In the genomic region with DNA sequence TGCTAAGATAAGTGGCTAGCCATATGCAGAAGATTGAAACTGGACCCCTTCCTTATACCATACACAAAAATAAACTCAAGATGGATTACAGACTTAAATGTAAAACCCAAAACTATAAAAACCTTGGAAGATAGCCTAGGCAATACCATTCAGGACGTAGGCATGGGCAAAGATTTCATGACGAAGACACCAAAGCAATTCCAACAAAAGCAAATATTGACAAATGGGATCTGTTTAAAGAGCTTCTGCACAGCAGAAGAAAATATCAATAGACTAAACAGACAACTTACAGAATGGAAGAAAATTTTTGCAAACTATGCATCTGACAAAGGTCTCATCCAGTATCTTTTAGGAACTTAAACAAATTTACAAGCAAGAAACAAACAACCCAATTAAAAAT, we compare ENCODE assay signal across 3 cellular contexts.
DNase-seq lines count a peak whose midpoint lies in the region; ATAC-seq, FAIRE-seq and TF ChIP-seq lines count a peak whose summit lies in the region.
"Not testable (repeated sequence)": the region's sequence is repeated elsewhere in the genome, so short reads cannot be mapped to it uniquely, and the experiment has no call there.

No MANE protein-coding gene starts in this region.

- peak; percentile 66 for FAIRE-seq in HepG2 (lab: Jason Lieb, UNC)

- BruUV-seq in HepG2 (replicated peaks; lab: Mats Ljungman, UMichigan), result not testable (repeated sequence)

- intact Hi-C loops in HepG2 (cut with micrococcal nuclease; ENCODE audit: unreplicated experiment), result not testable (repeated sequence)

- not testable (repeated sequence) for H3K4me2 ChIP-seq in HepG2 (ENCODE audit: low read depth, low read length)

- H3K9ac ChIP-seq in HepG2 (ENCODE audit: insufficient read depth, low read depth, low read length), result not testable (repeated sequence)

- WGBS in HepG2 (ENCODE audit: low lambda C conversion rate), result 0% methylated on average over 2 of the region's 2 CpGs

- not testable (repeated sequence) for H3K36me3 ChIP-seq in HepG2 (replicated peaks in 1 of 2; ENCODE audit: control insufficient read depth in 1 of 2, insufficient read depth in 2 of 2, low read length in 2 of 2)

- not testable (repeated sequence) for H3K9me3 ChIP-seq in HepG2 (ENCODE audit: low read length)

- not testable (repeated sequence) for TF ChIP-seq POLR2A in HepG2 (IDR thresholded peaks at IDR 0.05; ENCODE audit: insufficient read depth in 1 of 2, low read depth in 2 of 2, low read length in 2 of 2)

- CTCF ChIA-PET in HepG2 (lab: Yijun Ruan, JAX; ENCODE audit: low intra/inter-chr PET ratio, low total read pairs), result not testable (repeated sequence)

- POLR2A ChIA-PET in HepG2 (lab: Yijun Ruan, JAX), result not testable (repeated sequence)

- in situ Hi-C loops in HepG2 (cut with HindIII; ENCODE audit: extremely low pct_ligation_motif_present, low pct_unique_long_range_greater_than_20kb), result not testable (repeated sequence)

- TF ChIP-seq RAD21 in HepG2 (CRISPR knock-in tag; IDR thresholded peaks at IDR 0.05), result not testable (repeated sequence)

- H3K27me3 ChIP-seq in HepG2 (ENCODE audit: control insufficient read depth in 1 of 2, insufficient read depth in 2 of 2, low read length in 2 of 2), result not testable (repeated sequence)

- not testable (repeated sequence) for H3K27ac ChIP-seq in HepG2 (ENCODE audit: extremely low read length, insufficient read depth, low read length)

- peak; percentile 82 for ATAC-seq in HepG2

- not testable (repeated sequence) for H4K20me1 ChIP-seq in HepG2 (ENCODE audit: insufficient read depth, low read length)

- TF ChIP-seq CTCF in HepG2 (CRISPR knock-in tag; IDR thresholded peaks at IDR 0.05), result not testable (repeated sequence)

- not testable (repeated sequence) for H3K79me2 ChIP-seq in HepG2 (ENCODE audit: insufficient read depth, low read length)

- TF ChIP-seq EP300 in HepG2 (IDR thresholded peaks at IDR 0.05; ENCODE audit: low read depth in 2 of 2, low read length in 2 of 2), result peak in 1 of 2 experiments; percentile 58; a peak in 2 of 4 replicates
- not testable (repeated sequence) for TF ChIP-seq EP300 in HepG2 (CRISPR knock-in tag; IDR thresholded peaks at IDR 0.05; ENCODE audit: borderline replicate concordance)

- not testable (repeated sequence) for H3K4me3 ChIP-seq in HepG2 (replicated peaks in 1 of 3; ENCODE audit: insufficient read depth in 1 of 3, low read depth in 2 of 3, low read length in 3 of 3)

- peaks cover 42% of the 10 kb centered on the region for H3K4me1 ChIP-seq in HepG2 (ENCODE audit: insufficient read depth, low read length)

- DNase-seq in DMS53 (lab: John Stamatoyannopoulos, UW) (peak; percentile 42), DMS53 treated with DMSO at 0.1 percent for 48 hours (lab: John Stamatoyannopoulos, UW; ENCODE audit: unreplicated experiment) (peak; percentile 13), HepG2 (ENCODE audit: low spot score) (peak; percentile 43)

- H2AFZ ChIP-seq in HepG2 (ENCODE audit: low read length), result not testable (repeated sequence)

TF ChIP-seq in HepG2, 621 proteins besides CTCF, POLR2A, EP300 and RAD21 (continues in another document):
- TF ChIP-seq, protein P1, sequence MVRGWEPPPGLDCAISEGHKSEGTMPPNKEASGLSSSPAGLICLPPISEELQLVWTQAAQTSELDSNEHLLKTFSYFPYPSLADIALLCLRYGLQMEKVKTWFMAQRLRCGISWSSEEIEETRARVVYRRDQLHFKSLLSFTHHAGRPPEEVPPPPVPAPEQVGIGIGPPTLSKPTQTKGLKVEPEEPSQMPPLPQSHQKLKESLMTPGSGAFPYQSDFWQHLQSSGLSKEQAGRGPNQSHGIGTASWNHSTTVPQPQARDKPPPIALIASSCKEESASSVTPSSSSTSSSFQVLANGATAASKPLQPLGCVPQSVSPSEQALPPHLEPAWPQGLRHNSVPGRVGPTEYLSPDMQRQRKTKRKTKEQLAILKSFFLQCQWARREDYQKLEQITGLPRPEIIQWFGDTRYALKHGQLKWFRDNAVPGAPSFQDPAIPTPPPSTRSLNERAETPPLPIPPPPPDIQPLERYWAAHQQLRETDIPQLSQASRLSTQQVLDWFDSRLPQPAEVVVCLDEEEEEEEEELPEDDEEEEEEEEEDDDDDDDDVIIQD (CRISPR knock-in tag; IDR thresholded peaks at IDR 0.05; ENCODE audit: low read depth), result peak; percentile 60; the same call in 1 of the 2 replicates
- TF ChIP-seq ZNF317 (CRISPR knock-in tag; IDR thresholded peaks at IDR 0.05), result peak; percentile 88
- TF ChIP-seq, protein P2, sequence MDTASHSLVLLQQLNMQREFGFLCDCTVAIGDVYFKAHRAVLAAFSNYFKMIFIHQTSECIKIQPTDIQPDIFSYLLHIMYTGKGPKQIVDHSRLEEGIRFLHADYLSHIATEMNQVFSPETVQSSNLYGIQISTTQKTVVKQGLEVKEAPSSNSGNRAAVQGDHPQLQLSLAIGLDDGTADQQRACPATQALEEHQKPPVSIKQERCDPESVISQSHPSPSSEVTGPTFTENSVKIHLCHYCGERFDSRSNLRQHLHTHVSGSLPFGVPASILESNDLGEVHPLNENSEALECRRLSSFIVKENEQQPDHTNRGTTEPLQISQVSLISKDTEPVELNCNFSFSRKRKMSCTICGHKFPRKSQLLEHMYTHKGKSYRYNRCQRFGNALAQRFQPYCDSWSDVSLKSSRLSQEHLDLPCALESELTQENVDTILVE (CRISPR knock-in tag; IDR thresholded peaks at IDR 0.05), result peak; percentile 28; the same call in 1 of the 2 replicates
- 0 out of 2 replicates have a peak, but pooled peaks have one; percentile 24 for TF ChIP-seq CEBPG (CRISPR knock-in tag; IDR thresholded peaks at IDR 0.05)
- 0 out of 2 replicates have a peak, but pooled peaks have one; percentile 36 for TF ChIP-seq GFI1 (CRISPR knock-in tag; IDR thresholded peaks at IDR 0.05; ENCODE audit: borderline replicate concordance)
- TF ChIP-seq, protein P3, sequence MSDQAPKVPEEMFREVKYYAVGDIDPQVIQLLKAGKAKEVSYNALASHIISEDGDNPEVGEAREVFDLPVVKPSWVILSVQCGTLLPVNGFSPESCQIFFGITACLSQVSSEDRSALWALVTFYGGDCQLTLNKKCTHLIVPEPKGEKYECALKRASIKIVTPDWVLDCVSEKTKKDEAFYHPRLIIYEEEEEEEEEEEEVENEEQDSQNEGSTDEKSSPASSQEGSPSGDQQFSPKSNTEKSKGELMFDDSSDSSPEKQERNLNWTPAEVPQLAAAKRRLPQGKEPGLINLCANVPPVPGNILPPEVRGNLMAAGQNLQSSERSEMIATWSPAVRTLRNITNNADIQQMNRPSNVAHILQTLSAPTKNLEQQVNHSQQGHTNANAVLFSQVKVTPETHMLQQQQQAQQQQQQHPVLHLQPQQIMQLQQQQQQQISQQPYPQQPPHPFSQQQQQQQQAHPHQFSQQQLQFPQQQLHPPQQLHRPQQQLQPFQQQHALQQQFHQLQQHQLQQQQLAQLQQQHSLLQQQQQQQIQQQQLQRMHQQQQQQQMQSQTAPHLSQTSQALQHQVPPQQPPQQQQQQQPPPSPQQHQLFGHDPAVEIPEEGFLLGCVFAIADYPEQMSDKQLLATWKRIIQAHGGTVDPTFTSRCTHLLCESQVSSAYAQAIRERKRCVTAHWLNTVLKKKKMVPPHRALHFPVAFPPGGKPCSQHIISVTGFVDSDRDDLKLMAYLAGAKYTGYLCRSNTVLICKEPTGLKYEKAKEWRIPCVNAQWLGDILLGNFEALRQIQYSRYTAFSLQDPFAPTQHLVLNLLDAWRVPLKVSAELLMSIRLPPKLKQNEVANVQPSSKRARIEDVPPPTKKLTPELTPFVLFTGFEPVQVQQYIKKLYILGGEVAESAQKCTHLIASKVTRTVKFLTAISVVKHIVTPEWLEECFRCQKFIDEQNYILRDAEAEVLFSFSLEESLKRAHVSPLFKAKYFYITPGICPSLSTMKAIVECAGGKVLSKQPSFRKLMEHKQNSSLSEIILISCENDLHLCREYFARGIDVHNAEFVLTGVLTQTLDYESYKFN (CRISPR knock-in tag; conservative IDR thresholded peaks at IDR 0.05), result peak; percentile 63
- 0 out of 2 replicates have a peak, but pooled peaks have one; percentile 16 for TF ChIP-seq ELF3 (CRISPR knock-in tag; IDR thresholded peaks at IDR 0.05)
- TF ChIP-seq HNF4A (CRISPR knock-in tag; IDR thresholded peaks at IDR 0.05), result peak; percentile 24; the same call in 1 of the 2 replicates
- not testable (repeated sequence) for TF ChIP-seq SOX6 (IDR thresholded peaks at IDR 0.05)
- TF ChIP-seq SOX6 (CRISPR knock-in tag; IDR thresholded peaks at IDR 0.05), result peak; percentile 60; the same call in 1 of the 2 replicates
- peak; percentile 42; the same call in 1 of the 2 replicates for TF ChIP-seq RARA (CRISPR knock-in tag; IDR thresholded peaks at IDR 0.05)
- peak; percentile 63 for TF ChIP-seq FOXA1 (IDR thresholded peaks at IDR 0.05)
- TF ChIP-seq FOXA1 (CRISPR knock-in tag; IDR thresholded peaks at IDR 0.05), result peak; percentile 74; the same call in 1 of the 2 replicates
- peak; percentile 17; the same call in 1 of the 2 replicates for TF ChIP-seq TBX3 (IDR thresholded peaks at IDR 0.05; ENCODE audit: borderline replicate concordance)
